ENCODE assay signal across 17 cellular contexts in genomic region chr2:167191588-167191987, GRCh38.
A peak's percentile ranks its signal among the peaks of the same experiment; 100 is the strongest.
DNase-seq lines count a peak whose midpoint lies in the region; TF ChIP-seq lines count a peak whose summit lies in the region.
"Had no signal": no experiment of that assay in that cellular context is flagged by ENCODE, and none has a peak within 500 bp of the region (broad histone marks: within the 10 kb centered on the region; RNA-seq: fewer than 3 reads in every experiment).

No MANE protein-coding gene starts in this region.

- peak overlapping the region; percentile 27 for H3K27ac Mint-ChIP-seq in mesothelial cell of epicardium

- H3K4me1 ChIP-seq in Karpas-422 (ENCODE audit: low read length): no peaks in the 10 kb centered on the region

- no peaks in the 10 kb centered on the region for H4K20me1 ChIP-seq in Karpas-422 (ENCODE audit: insufficient read depth, low read depth, low read length)

- peak; percentile 60 for DNase-seq in ELR (ENCODE audit: low read depth)
- peak; percentile 25 for DNase-seq in HS-5 (ENCODE audit: low read depth)
- DNase-seq in astrocyte of the hippocampus (ENCODE audit: low read depth, low spot score): peak; percentile 25
- DNase-seq in mesothelial cell of epicardium (ENCODE audit: low spot score in 2 of 2, unreplicated experiment in 2 of 2): no peak
- DNase-seq in Karpas-422: no peak
- DNase-seq in NCI-H226: no peak
- DNase-seq in NCI-H748 treated with DMSO at 0.1 percent for 48 hours (lab: John Stamatoyannopoulos, UW): no peak
- DNase-seq in stimulated activated naive CD4-positive, alpha-beta T cell (lab: John Stamatoyannopoulos, UW): no peak
- DNase-seq: ACHN, AML-193, GOT3, MV-4-11, NCI-H1694 treated with DMSO at 0.1 percent for 48 hours, NCI-H510A, NCI-H774, Right ventricle myocardium superior had no signal

- no peak overlapping the region for H3K27ac ChIP-seq in Karpas-422 (ENCODE audit: low read length)

- H3K9me2 ChIP-seq in Karpas-422 (replicated peaks; ENCODE audit: insufficient read depth, low read length): no peaks in the 10 kb centered on the region

- H3K9me3 ChIP-seq in Karpas-422 (ENCODE audit: low read length): no peaks in the 10 kb centered on the region

- H3K9ac ChIP-seq in Karpas-422 (ENCODE audit: low read length): no peak overlapping the region

- no peak overlapping the region for H3K4me2 ChIP-seq in Karpas-422 (ENCODE audit: low read depth, low read length, poor library complexity, severe bottlenecking)

- no peak overlapping the region for H3K4me3 Mint-ChIP-seq in mesothelial cell of epicardium

- H3K9me3 Mint-ChIP-seq in mesothelial cell of epicardium: no peaks in the 10 kb centered on the region

- H3K4me3 ChIP-seq in Karpas-422 (ENCODE audit: low read length): no peak overlapping the region
- H3K4me3 ChIP-seq: K562 had no signal

- no peak overlapping the region for H2AFZ ChIP-seq in Karpas-422 (ENCODE audit: low read length)

- no peaks in the 10 kb centered on the region for H3K27me3 ChIP-seq in Karpas-422 (ENCODE audit: low read length)

- H3K27me3 Mint-ChIP-seq in mesothelial cell of epicardium (ENCODE audit: low read depth): no peaks in the 10 kb centered on the region

- H3K79me2 ChIP-seq in Karpas-422 (ENCODE audit: low read length): no peaks in the 10 kb centered on the region

- H3K4me1 Mint-ChIP-seq in mesothelial cell of epicardium: peaks cover 26% of the 10 kb centered on the region

- no peaks in the 10 kb centered on the region for H3K36me3 ChIP-seq in Karpas-422 (ENCODE audit: insufficient read depth, low read length)

- no peak for TF ChIP-seq CTCF in mesothelial cell of epicardium (IDR thresholded peaks at IDR 0.05; ENCODE audit: unreplicated experiment)

- no peaks in the 10 kb centered on the region for H3K36me3 Mint-ChIP-seq in mesothelial cell of epicardium

Comparison
In these comparisons a context has a peak if more than half of its experiments do, and no peak if none do; other contexts are left out.
1. DNase-seq: peak in ELR (single experiment), HS-5 (single experiment) and astrocyte of the hippocampus (single experiment); none in mesothelial cell of epicardium (0 of 2), Karpas-422 (single experiment), NCI-H226 (single experiment), NCI-H748 treated with DMSO at 0.1 percent for 48 hours (single experiment) and stimulated activated naive CD4-positive, alpha-beta T cell (0 of 6).